8 cellular contexts compared by ENCODE assay signal in the genomic region with DNA sequence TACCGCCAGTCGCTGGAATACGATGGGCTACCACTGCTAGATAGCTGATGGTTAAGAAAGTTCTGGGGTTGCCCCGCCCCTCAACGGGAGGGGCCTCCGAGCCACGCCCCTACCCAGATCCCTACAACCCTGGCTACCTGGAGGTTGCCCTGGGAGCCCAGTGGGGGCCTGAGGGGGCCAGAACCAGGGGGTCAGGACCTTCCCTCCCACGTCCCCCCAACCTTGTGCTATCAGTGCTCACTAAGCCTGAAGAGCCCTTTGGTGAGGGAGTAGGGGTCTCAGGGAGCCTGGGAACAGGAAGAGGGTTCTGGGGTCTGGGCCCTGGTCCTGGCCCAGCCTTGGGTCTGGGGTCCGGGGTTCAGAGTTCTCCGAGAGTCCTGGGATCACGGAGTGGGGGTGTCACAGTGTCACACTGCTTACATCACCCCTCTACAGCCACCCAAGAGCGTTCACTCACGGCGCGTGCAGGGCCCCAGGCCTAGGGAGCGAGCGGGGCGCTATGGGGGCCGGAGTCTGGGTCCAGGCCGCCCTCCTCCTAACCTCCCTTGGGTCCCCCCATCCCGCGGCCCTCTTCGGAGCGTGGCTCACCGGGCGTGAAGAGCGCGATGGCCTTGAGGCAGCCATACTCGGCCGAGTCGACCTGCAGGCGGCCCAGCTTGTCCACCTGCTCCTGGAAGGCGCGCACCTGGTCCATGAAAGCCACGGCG. TPM values are rescaled to one million over a fixed set of nuclear protein-coding genes. Genes with fewer than 3 reads are reported as not detected.
A peak's percentile ranks its signal among the peaks of the same experiment; 100 is the strongest.
DNase-seq lines count a peak whose midpoint lies in the region; ATAC-seq and TF ChIP-seq lines count a peak whose summit lies in the region.

No MANE protein-coding gene starts in this region.

- peaks cover 52% of the 10 kb centered on the region for H3K36me3 ChIP-seq in HUES48 (ENCODE audit: control insufficient read depth, insufficient read depth, low read length)

- H3K4me1 Mint-ChIP-seq in T-cell, result peaks cover 6 to 17% (median 11%) of the 10 kb centered on the region in 3 donors

- H3K36me3 Mint-ChIP-seq in T-cell, result no peaks in the 10 kb centered on the region

- H3K4me1 ChIP-seq in HUES48 (ENCODE audit: control insufficient read depth, insufficient read depth, low read length), result peaks cover 13% of the 10 kb centered on the region; the same call in 1 of the 2 replicates

- H3K27me3 Mint-ChIP-seq in T-cell, result no peaks in the 10 kb centered on the region

- POLR2A ChIA-PET in AG04449 (lab: Yijun Ruan, JAX), result interaction anchor here (0.8 to 1.3 kb wide), 5 partner anchors 9 to 32 kb away, joined by 3 to 12 read pairs (median 4); a partner anchor contains a TSS
- POLR2A ChIA-PET in T-cell (lab: Charles Lee), result no interaction called here

- H3K27ac ChIP-seq in HUES48 (ENCODE audit: low read depth, low read length), result peak overlapping the region; percentile 89

- ATAC-seq in GM19035 (IDR thresholded peaks at IDR 0.05; ENCODE audit: unreplicated experiment) (peak; percentile 38), T-cell (replicated peaks in 1 of 4) (peak; percentile 52 to 64 (median 56)), GM18498 (IDR thresholded peaks at IDR 0.05; ENCODE audit: unreplicated experiment) (no peak)

- no peak for DNase-seq in AG04449 (ENCODE audit: low read depth, low spot score)
- DNase-seq in T-cell, result peak in 27 of 34 experiments; percentile 24 to 61 (median 44)
- no peak for DNase-seq in astrocyte of the spinal cord (ENCODE audit: low read depth, low spot score)
- peak; percentile 73 for DNase-seq in iPS-NIHi7 (ENCODE audit: extremely low spot score)
- peak; percentile 62 for DNase-seq in stimulated activated CD4-positive, alpha-beta T cell treated with anti-CD3 and anti-CD28 coated beads, Interleukin-1b, Interleukin-23, amount 100 ng/mL, for 48 hours

- in situ Hi-C loops in astrocyte of the spinal cord (cut with HindIII; ENCODE audit: low sequenced_read_pairs), result no loop called here

- H3K4me3 ChIP-seq in AG04449 (ENCODE audit: low read depth, low read length) (peak overlapping the region; percentile 59), HUES48 (ENCODE audit: low read depth, low read length) (peak overlapping the region; percentile 75), astrocyte of the spinal cord (ENCODE audit: low read depth, low read length) (peak overlapping the region; percentile 56)

- H3K27me3 ChIP-seq in HUES48 (ENCODE audit: control insufficient read depth, insufficient read depth, low read length), result no peaks in the 10 kb centered on the region

- peak overlapping the region; percentile 53 for H3K9ac ChIP-seq in HUES48 (ENCODE audit: low read depth, low read length)

- H3K27ac Mint-ChIP-seq in T-cell, result peak overlapping the region; percentile 64 to 72

- no peaks in the 10 kb centered on the region for H3K9me3 Mint-ChIP-seq in T-cell

- peak overlapping the region; percentile 74 to 81 (median 78) for H3K4me3 Mint-ChIP-seq in T-cell

- TF ChIP-seq CTCF in AG04449 (IDR thresholded peaks at IDR 0.05; ENCODE audit: insufficient read depth, low read length, missing control alignments) (no peak), astrocyte of the spinal cord (IDR thresholded peaks at IDR 0.05; ENCODE audit: low read depth, low read length) (no peak)

- CTCF ChIA-PET in AG04449 (lab: Yijun Ruan, JAX) (interaction anchor here (1.0 to 3.9 kb wide), 11 partner anchors 9 to 170 kb away, joined by 3 to 25 read pairs (median 4); a partner anchor contains a TSS), T-cell (lab: Charles Lee) (interaction anchor here in 1 of 2 donors (0.6 to 1.6 kb wide), 5 partner anchors 20 to 80 kb away, joined by 3 to 6 read pairs (median 4); a partner anchor contains a TSS)

- no peaks in the 10 kb centered on the region for H3K9me3 ChIP-seq in HUES48 (ENCODE audit: control insufficient read depth, insufficient read depth, low read length)

RNA-seq across cellular contexts. Expression of a gene that starts 9.0 kb away (rescaled TPM):
- total RNA-seq in T-cell, result 10 to 100 TPM; 21.5 to 33.3 (median 23.0) TPM

RNA-seq across cellular contexts. Expression of a gene that starts 10.7 kb away (rescaled TPM):
- total RNA-seq in T-cell, result 1 to 10 TPM in 4 of 5 donors, under 1 TPM in 1; 0.55 to 6.4 (median 2.8) TPM

RNA-seq across cellular contexts. Expression of a gene that starts 19.9 kb away (rescaled TPM):
- 10 to 100 TPM; 23.8 to 45.2 (median 38.6) TPM for total RNA-seq in T-cell

RNA-seq across cellular contexts. Expression of a gene that starts 29.5 kb away (rescaled TPM):
- total RNA-seq in T-cell, result under 1 TPM in 4 of 5 donors, not detected in 1; 0.10 to 0.61 (median 0.38) TPM

RNA-seq across cellular contexts. Expression of a gene that starts 32.2 kb away (rescaled TPM):
- total RNA-seq in T-cell, result 100 to 1,000 TPM in 3 of 5 donors, 10 to 100 TPM in 2; 76.7 to 130 (median 117) TPM

Comparison
In these comparisons a context has a peak if more than half of its experiments do, and no peak if none do; other contexts are left out.
1. DNase-seq: peak in T-cell (27 of 34), iPS-NIHi7 (single experiment) and stimulated activated CD4-positive, alpha-beta T cell treated with anti-CD3 and anti-CD28 coated beads, Interleukin-1b, Interleukin-23, amount 100 ng/mL, for 48 hours (single experiment); none in AG04449 (single experiment) and astrocyte of the spinal cord (single experiment).
2. Peak in every context shown above with its lines, with median percentiles within 50 percentile points of each other: H3K4me3 ChIP-seq.